Comparison of ENCODE assay signal across 8 cellular contexts in the genomic region with DNA sequence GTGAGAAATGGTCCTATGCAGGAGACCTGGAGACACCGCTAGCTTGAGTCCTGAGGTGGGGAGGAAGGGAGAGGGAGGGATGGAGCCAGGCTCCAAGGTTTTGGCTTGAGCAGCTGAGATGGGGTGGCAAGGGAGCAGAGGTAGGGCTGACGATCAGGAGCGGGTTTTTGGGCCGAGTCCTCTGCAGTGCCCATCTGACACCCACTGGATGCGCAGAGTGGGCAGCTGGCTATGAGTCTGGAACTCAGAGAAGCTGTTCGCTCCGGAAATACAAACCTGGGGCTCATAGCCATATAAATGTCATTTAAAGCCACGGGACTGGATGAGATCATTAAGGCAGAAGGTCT. TPM values are rescaled to one million over a fixed set of nuclear protein-coding genes. Genes with fewer than 3 reads are reported as not detected.
A peak's percentile ranks its signal among the peaks of the same experiment; 100 is the strongest.
DNase-seq lines count a peak whose midpoint lies in the region; ATAC-seq and TF ChIP-seq lines count a peak whose summit lies in the region.

No MANE protein-coding gene starts in this region.

- intact Hi-C loops in mucosa of descending colon (cut with DNase I, micrococcal nuclease) = no loop called here

- ATAC-seq in HG03025 (IDR thresholded peaks at IDR 0.05; ENCODE audit: low FRiP score, unreplicated experiment) (peak; percentile 12), mucosa of descending colon (no peak), GM21381 (IDR thresholded peaks at IDR 0.05; ENCODE audit: unreplicated experiment) (no peak)

- DNase-seq in cardiac fibroblast (ENCODE audit: low read depth in 2 of 2) = no peak
- DNase-seq in mucosa of descending colon = no peak
- DNase-seq in NCI-H2196 treated with DMSO at 0.1 percent for 48 hours (lab: John Stamatoyannopoulos, UW; ENCODE audit: unreplicated experiment) = no peak
- DNase-seq in stimulated activated CD4-positive, alpha-beta T cell treated with anti-CD3 and anti-CD28 coated beads, Interleukin-15, amount 100 ng/mL, for 24 hours = no peak
- DNase-seq in NCI-H2227 (lab: John Stamatoyannopoulos, UW; ENCODE audit: unreplicated experiment) = no peak

- peak overlapping the region; percentile 95 for H3K27ac ChIP-seq in 22Rv1

- H3K36me3 ChIP-seq in mucosa of descending colon (ENCODE audit: low read depth) = no peaks in the 10 kb centered on the region

- H3K9me3 ChIP-seq in mucosa of descending colon = no peaks in the 10 kb centered on the region

- peaks cover 25% of the 10 kb centered on the region for H3K4me1 ChIP-seq in mucosa of descending colon (ENCODE audit: low read depth)

- TF ChIP-seq CTCF in 22Rv1 (IDR thresholded peaks at IDR 0.05) (no peak), cardiac fibroblast (IDR thresholded peaks at IDR 0.05; ENCODE audit: low read depth, low read length) (no peak), mucosa of descending colon (IDR thresholded peaks at IDR 0.05) (no peak)

- H3K4me3 ChIP-seq in cardiac fibroblast (replicated peaks in 1 of 2; ENCODE audit: low read depth in 2 of 2, low read length in 2 of 2) (peak overlapping the region; percentile 30 to 44), mucosa of descending colon (peak overlapping the region; percentile 46)

RNA-seq across cellular contexts. Expression of gene MAFF, which starts 0.5 kb away (rescaled TPM):
- 10 to 100 TPM; 16.7 to 26.5 (median 25.6) TPM for total RNA-seq in mucosa of descending colon

RNA-seq across cellular contexts. Expression of gene PLA2G6, which starts 19.7 kb away (rescaled TPM):
- 10 to 100 TPM; 28.5 to 38.7 (median 35.9) TPM for total RNA-seq in mucosa of descending colon
